ENCODE assay signal across 8 cellular contexts in the genomic region with DNA sequence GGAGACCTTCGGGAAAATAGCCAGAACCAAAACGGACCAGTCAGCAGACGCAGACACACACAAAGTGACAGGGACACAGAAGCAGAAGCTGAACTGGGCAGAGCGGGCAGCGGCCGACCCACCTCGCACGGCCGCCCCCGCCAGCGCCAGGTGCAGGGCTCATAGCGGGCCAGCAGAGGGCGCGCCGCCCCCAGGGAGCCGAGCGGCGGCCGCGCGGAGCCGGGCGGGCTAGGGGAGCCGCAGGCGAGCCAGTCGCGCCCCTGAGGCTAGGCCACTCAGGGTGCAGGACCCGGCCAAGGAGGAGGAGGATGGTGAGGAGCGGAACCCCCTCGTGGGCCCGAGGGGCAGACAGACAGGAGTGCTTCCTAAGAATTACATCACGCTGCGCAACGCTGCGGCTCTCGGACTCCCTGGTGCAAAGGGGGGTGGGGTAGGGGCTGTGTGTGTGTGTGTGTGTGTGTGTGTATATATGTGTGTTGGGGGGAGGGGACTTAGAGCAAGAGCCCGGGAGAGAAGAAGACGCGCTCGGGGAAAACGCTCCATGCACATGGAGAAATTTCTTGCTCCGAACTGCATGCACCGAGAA. TPM values are rescaled to one million over a fixed set of nuclear protein-coding genes. Genes with fewer than 3 reads are reported as not detected.
DNase-seq lines count a peak whose midpoint lies in the region; ATAC-seq and TF ChIP-seq lines count a peak whose summit lies in the region.

No MANE protein-coding gene starts in this region.

- H3K9me3 ChIP-seq in esophagus muscularis mucosa, result no peaks in the 10 kb centered on the region
- no peaks in the 10 kb centered on the region for H3K9me3 ChIP-seq in muscle layer of duodenum (ENCODE audit: control insufficient read depth in 1 of 2, low read length in 2 of 2)

- DNase-seq in NCI-H2081 (lab: John Stamatoyannopoulos, UW), result peak; percentile 33 to 47
- no peak for DNase-seq in NCI-H2081 treated with DMSO at 0.1 percent for 48 hours (lab: John Stamatoyannopoulos, UW)
- DNase-seq in NCI-H82 treated with DMSO at 0.1 percent for 48 hours (lab: John Stamatoyannopoulos, UW; ENCODE audit: unreplicated experiment), result peak; percentile 78
- DNase-seq in activated T-cell treated with anti-CD3 and anti-CD28 coated beads for 24 hours (ENCODE audit: low read depth), result peak; percentile 49
- no peak for DNase-seq in esophagus muscularis mucosa (ENCODE audit: extremely low spot score)
- peak; percentile 57 to 92 (median 74) for DNase-seq in stimulated activated naive CD4-positive, alpha-beta T cell (lab: John Stamatoyannopoulos, UW)

- ATAC-seq in HG03175 (IDR thresholded peaks at IDR 0.05; ENCODE audit: unreplicated experiment), result peak; percentile 69

- intact Hi-C loops in esophagus muscularis mucosa (cut with DNase I), result loop anchor here (1.0 to 10.0 kb wide), 3 partner anchors 82 to 190 kb away; no protein-coding TSS in a partner anchor

- peak in 2 of 3 experiments; percentile 94 to 99 for TF ChIP-seq CTCF in esophagus muscularis mucosa (IDR thresholded peaks at IDR 0.05)

- TF ChIP-seq EP300 in esophagus muscularis mucosa (IDR thresholded peaks at IDR 0.05), result no peak

- 2% methylated on average over 20 of the region's 43 CpGs for WGBS in esophagus muscularis mucosa

- H3K36me3 ChIP-seq in esophagus muscularis mucosa, result no peaks in the 10 kb centered on the region
- H3K36me3 ChIP-seq in muscle layer of duodenum (ENCODE audit: control insufficient read depth in 1 of 2, insufficient read depth in 2 of 2, low read length in 2 of 2), result no peaks in the 10 kb centered on the region

- H3K27ac ChIP-seq in esophagus muscularis mucosa (replicated peaks in 1 of 4) (peak overlapping the region in 2 of 4 donors; percentile 81 to 84), muscle layer of duodenum (ENCODE audit: low read length) (no peak overlapping the region)

- H3K4me3 ChIP-seq in esophagus muscularis mucosa (peak overlapping the region; percentile 63 to 70 (median 66)), muscle layer of duodenum (ENCODE audit: low read depth in 1 of 2, low read length in 2 of 2) (peak overlapping the region; percentile 60 to 78)

- H3K4me1 ChIP-seq in esophagus muscularis mucosa, result peaks cover 43 to 56% (median 55%) of the 10 kb centered on the region in 4 donors
- H3K4me1 ChIP-seq in muscle layer of duodenum (ENCODE audit: control insufficient read depth in 1 of 2, insufficient read depth in 2 of 2, low read length in 2 of 2), result peaks cover 0 to 36% of the 10 kb centered on the region in 2 donors

- H3K27me3 ChIP-seq in esophagus muscularis mucosa, result peaks cover 0 to 59% (median 19%) of the 10 kb centered on the region in 4 donors
- H3K27me3 ChIP-seq in muscle layer of duodenum (ENCODE audit: low read depth, low read length), result peaks cover 31% of the 10 kb centered on the region

- TF ChIP-seq POLR2A in esophagus muscularis mucosa (IDR thresholded peaks at IDR 0.05; ENCODE audit: low read depth), result no peak

RNA-seq across cellular contexts. Expression of gene NOG, which starts 0.9 kb away (rescaled TPM):
- 1 to 10 TPM in 3 of 4 donors, under 1 TPM in 1; 0.42 to 9.1 (median 6.7) TPM for total RNA-seq in esophagus muscularis mucosa

Comparison
In these comparisons a context has a peak if more than half of its experiments do, and no peak if none do; other contexts are left out.
1. DNase-seq: peak in NCI-H2081 (2 of 2), NCI-H82 treated with DMSO at 0.1 percent for 48 hours (single experiment), activated T-cell treated with anti-CD3 and anti-CD28 coated beads for 24 hours (single experiment) and stimulated activated naive CD4-positive, alpha-beta T cell (6 of 6); none in NCI-H2081 treated with DMSO at 0.1 percent for 48 hours (single experiment) and esophagus muscularis mucosa (single experiment).